Comparison of ENCODE assay signal across 7 cellular contexts in genomic region chr14:23954279-23954614, GRCh38. TPM values are rescaled to one million over a fixed set of nuclear protein-coding genes. Genes with fewer than 3 reads are reported as not detected.
DNase-seq lines count a peak whose midpoint lies in the region; ATAC-seq and TF ChIP-seq lines count a peak whose summit lies in the region.
"Not testable (repeated sequence)": the region's sequence is repeated elsewhere in the genome, so short reads cannot be mapped to it uniquely, and the experiment has no call there.

No MANE protein-coding gene starts in this region.

- H3F3A ChIP-seq in OCI-LY1 (ENCODE audit: insufficient read depth, low read length): not testable (repeated sequence)

- H3K9me3 ChIP-seq in OCI-LY1 (ENCODE audit: low read length); liver (ENCODE audit: control insufficient read depth in 4 of 4, low read length in 3 of 4): not testable (repeated sequence)

- not testable (repeated sequence) for H2AFZ ChIP-seq in OCI-LY1 (ENCODE audit: low read length)

- ATAC-seq in GM18870 (IDR thresholded peaks at IDR 0.05; ENCODE audit: unreplicated experiment): peak; percentile 19
- ATAC-seq in HG02759 (IDR thresholded peaks at IDR 0.05; ENCODE audit: unreplicated experiment): peak; percentile 19

- peaks cover 23% of the 10 kb centered on the region for H3K36me3 Mint-ChIP-seq in activated naive CD4-positive, alpha-beta T cell treated with anti-CD3 and anti-CD28 coated beads, Interleukin-2, amount 10 ng/mL, durations not matched to agents 7 days and 5 days
- not testable (repeated sequence) for H3K36me3 Mint-ChIP-seq in endothelial cell (ENCODE audit: low read depth, unreplicated experiment)

- TF ChIP-seq RAD21 in liver (IDR thresholded peaks at IDR 0.05): not testable (repeated sequence)

- H3K79me2 ChIP-seq in OCI-LY1 (ENCODE audit: insufficient read depth, low read length): not testable (repeated sequence)

- H3K9me3 Mint-ChIP-seq in activated naive CD4-positive, alpha-beta T cell treated with anti-CD3 and anti-CD28 coated beads, Interleukin-2, amount 10 ng/mL, durations not matched to agents 7 days and 5 days: peaks cover 15% of the 10 kb centered on the region
- not testable (repeated sequence) for H3K9me3 Mint-ChIP-seq in endothelial cell (ENCODE audit: unreplicated experiment)

- H3K27me3 Mint-ChIP-seq in activated naive CD4-positive, alpha-beta T cell treated with anti-CD3 and anti-CD28 coated beads, Interleukin-2, amount 10 ng/mL, durations not matched to agents 7 days and 5 days: not testable (repeated sequence)
- peaks cover 15% of the 10 kb centered on the region for H3K27me3 Mint-ChIP-seq in endothelial cell (ENCODE audit: unreplicated experiment)

- not testable (repeated sequence) for H4K20me1 ChIP-seq in OCI-LY1 (ENCODE audit: insufficient read depth, low read length)

- H3K9me2 ChIP-seq in OCI-LY1 (ENCODE audit: low read depth, low read length): not testable (repeated sequence)

- peaks cover 30% of the 10 kb centered on the region for H3K4me1 Mint-ChIP-seq in activated naive CD4-positive, alpha-beta T cell treated with anti-CD3 and anti-CD28 coated beads, Interleukin-2, amount 10 ng/mL, durations not matched to agents 7 days and 5 days
- peaks cover 12% of the 10 kb centered on the region for H3K4me1 Mint-ChIP-seq in endothelial cell (ENCODE audit: unreplicated experiment)

- peak overlapping the region; percentile 73 for H3K4me2 ChIP-seq in OCI-LY1 (ENCODE audit: low read length)

- H3K4me3 Mint-ChIP-seq in activated naive CD4-positive, alpha-beta T cell treated with anti-CD3 and anti-CD28 coated beads, Interleukin-2, amount 10 ng/mL, durations not matched to agents 7 days and 5 days: peak overlapping the region; percentile 98
- peak overlapping the region; percentile 99 for H3K4me3 Mint-ChIP-seq in endothelial cell (ENCODE audit: unreplicated experiment)

- H3K9ac ChIP-seq in OCI-LY1 (ENCODE audit: low read length) (peak overlapping the region; percentile 80), liver (ENCODE audit: low read depth in 1 of 2, low read length in 2 of 2) (peak overlapping the region; percentile 32 to 65)
- H3K9ac ChIP-seq in rectal smooth muscle tissue (ENCODE audit: low read length): not testable (repeated sequence)

- H3K27me3 ChIP-seq in OCI-LY1 (ENCODE audit: insufficient read depth, low read length); liver (ENCODE audit: control insufficient read depth in 4 of 4, insufficient read depth in 4 of 4, low read length in 3 of 4); rectal smooth muscle tissue (ENCODE audit: control insufficient read depth, insufficient read depth, low read length): not testable (repeated sequence)

- 11% methylated on average over 6 of the region's 6 CpGs for WGBS in liver

- H3K27ac ChIP-seq in OCI-LY1 (ENCODE audit: low read depth, low read length, poor library complexity, severe bottlenecking): not testable (repeated sequence)
- H3K27ac ChIP-seq in liver (ENCODE audit: low read depth in 1 of 2, low read length in 2 of 2): peak overlapping the region; percentile 85 to 86
- peak overlapping the region; percentile 82 for H3K27ac ChIP-seq in rectal smooth muscle tissue (ENCODE audit: low read depth, low read length)

- peak; percentile 7; the same call in 1 of the 2 replicates for TF ChIP-seq CTCF in OCI-LY1 (IDR thresholded peaks at IDR 0.05; ENCODE audit: low read length)
- TF ChIP-seq CTCF in endothelial cell (IDR thresholded peaks at IDR 0.05; ENCODE audit: unreplicated experiment); liver (IDR thresholded peaks at IDR 0.05; ENCODE audit: low read depth, low read length, missing input control): not testable (repeated sequence)

- peak overlapping the region; percentile 95 for H3K27ac Mint-ChIP-seq in activated naive CD4-positive, alpha-beta T cell treated with anti-CD3 and anti-CD28 coated beads, Interleukin-2, amount 10 ng/mL, durations not matched to agents 7 days and 5 days
- peak overlapping the region; percentile 94 for H3K27ac Mint-ChIP-seq in endothelial cell (ENCODE audit: unreplicated experiment)

- not testable (repeated sequence) for DNase-seq in activated naive CD4-positive, alpha-beta T cell treated with anti-CD3 and anti-CD28 coated beads, Interleukin-2, amount 10 ng/mL, durations not matched to agents 7 days and 5 days; endothelial cell (ENCODE audit: low spot score)

- peak overlapping the region; percentile 85 for H3K4me3 ChIP-seq in OCI-LY1 (ENCODE audit: low read depth, low read length, poor library complexity, severe bottlenecking)
- peak overlapping the region; percentile 50 to 87 (median 75) for H3K4me3 ChIP-seq in liver (ENCODE audit: low read depth in 1 of 3, low read length in 3 of 3)
- H3K4me3 ChIP-seq in rectal smooth muscle tissue (ENCODE audit: low read length): peak overlapping the region; percentile 99

- CTCF ChIA-PET in activated naive CD4-positive, alpha-beta T cell treated with anti-CD3 and anti-CD28 coated beads, Interleukin-2, amount 10 ng/mL, durations not matched to agents 7 days and 5 days (lab: Charles Lee): interaction anchor here (0.7 to 2.2 kb wide), 3 partner anchors 24 to 341 kb away, joined by 5 read pairs; no protein-coding TSS in a partner anchor

- H3K4me1 ChIP-seq in OCI-LY1 (ENCODE audit: insufficient read depth, low read length, severe bottlenecking) (peaks cover 16% of the 10 kb centered on the region), liver (ENCODE audit: control insufficient read depth in 4 of 4, insufficient read depth in 4 of 4, low read length in 3 of 4) (peaks cover 3 to 34% (median 24%) of the 10 kb centered on the region in 4 donors)
- H3K4me1 ChIP-seq in rectal smooth muscle tissue (ENCODE audit: control insufficient read depth, insufficient read depth, low read length): not testable (repeated sequence)

- H3K36me3 ChIP-seq in OCI-LY1 (ENCODE audit: insufficient read depth, low read length); liver (ENCODE audit: control insufficient read depth in 4 of 4, insufficient read depth in 3 of 4, low read depth in 1 of 4, low read length in 3 of 4); rectal smooth muscle tissue (ENCODE audit: control insufficient read depth, insufficient read depth, low read length): not testable (repeated sequence)

RNA-seq across cellular contexts. Expression of gene DHRS4, which starts 0.7 kb away (rescaled TPM):
- total RNA-seq in endothelial cell (ENCODE audit: unreplicated experiment) (18.9 TPM), liver (10 to 100 TPM; 53.6 to 57.7 TPM)
- polyA plus RNA-seq in liver: 10 to 100 TPM; 65.3 to 70.2 TPM

RNA-seq across cellular contexts. Expression of gene DHRS4L2, which starts 34.5 kb away (rescaled TPM):
- total RNA-seq in endothelial cell (ENCODE audit: unreplicated experiment) (19.2 TPM), liver (10 to 100 TPM; 16.7 to 56.8 TPM)
- polyA plus RNA-seq in liver: 10 to 100 TPM; 40.8 to 47.2 TPM
